In genomic region chr11:72720047-72720446, GRCh38 we compare ENCODE assay signal across 9 cellular contexts. TPM values are rescaled to one million over a fixed set of nuclear protein-coding genes. Genes with fewer than 3 reads are reported as not detected.
DNase-seq lines count a peak whose midpoint lies in the region; ATAC-seq and TF ChIP-seq lines count a peak whose summit lies in the region.
"Had no signal": no experiment of that assay in that cellular context is flagged by ENCODE, and none has a peak within 500 bp of the region (broad histone marks: within the 10 kb centered on the region; RNA-seq: fewer than 3 reads in every experiment).

No MANE protein-coding gene starts in this region.

- WGBS in esophagus squamous epithelium, 2 donors: 47 to 73% methylated on average over 2 to 3 of the region's 3 CpGs

- H3K27ac ChIP-seq in DND-41 (ENCODE audit: low read length): peak overlapping the region; percentile 95; the same call in 1 of the 2 replicates
- peak overlapping the region; percentile 97 for H3K27ac ChIP-seq in RWPE1
- H3K27ac ChIP-seq in esophagus squamous epithelium: peak overlapping the region; percentile 77 to 97 (median 92)
- H3K27ac ChIP-seq: SK-N-MC had no signal

- DNase-seq in DND-41 (no peak), RWPE1 (ENCODE audit: low spot score) (no peak), esophagus squamous epithelium (lab: John Stamatoyannopoulos, UW) (no peak), pons (ENCODE audit: low spot score) (peak; percentile 60), superior temporal gyrus (ENCODE audit: extremely low spot score) (no peak)
- DNase-seq in stimulated activated CD8-positive, alpha-beta memory T cell treated with anti-CD3 and anti-CD28 coated beads, Interleukin-4, amount 100 ng/mL, for 48 hours: no peak
- no peak for DNase-seq in activated CD4-positive, alpha-beta T cell treated with anti-CD3 and anti-CD28 coated beads for 4 hours

- POLR2A ChIA-PET in RWPE1 (lab: Yijun Ruan, JAX; ENCODE audit: low non-redundant PET): interaction anchor here (0.7 kb wide), 1 partner anchor 20 kb away, joined by 3 read pairs; no protein-coding TSS in a partner anchor

- peak overlapping the region; percentile 94; the same call in 1 of the 2 replicates for H3K4me2 ChIP-seq in DND-41 (ENCODE audit: insufficient read depth, low read length)

- H3K4me3 ChIP-seq in DND-41 (ENCODE audit: low read depth in 1 of 2, low read length in 2 of 2) (no peak overlapping the region), esophagus squamous epithelium (peak overlapping the region in 3 of 4 donors; percentile 65 to 81 (median 66))

- TF ChIP-seq POLR2A in esophagus squamous epithelium (IDR thresholded peaks at IDR 0.05): no peak

- H3K36me3 ChIP-seq in DND-41 (ENCODE audit: insufficient read depth, low read length) (peaks cover 66% of the 10 kb centered on the region), esophagus squamous epithelium (peaks cover 0 to 35% (median 0%) of the 10 kb centered on the region in 3 donors)

- no peak for TF ChIP-seq CTCF in DND-41 (IDR thresholded peaks at IDR 0.05; ENCODE audit: borderline replicate concordance, extremely low read depth, low read length, poor library complexity, severe bottlenecking)
- TF ChIP-seq CTCF in RWPE1 (conservative IDR thresholded peaks at IDR 0.05; ENCODE audit: low read depth): no peak
- TF ChIP-seq CTCF in esophagus squamous epithelium (IDR thresholded peaks at IDR 0.05): no peak

- H3K27me3 ChIP-seq in DND-41 (ENCODE audit: insufficient read depth, low read length, poor library complexity) (no peaks in the 10 kb centered on the region), esophagus squamous epithelium (no peaks in the 10 kb centered on the region)

- H3K4me1 ChIP-seq in DND-41 (ENCODE audit: insufficient read depth, low read length): peaks cover 33% of the 10 kb centered on the region
- H3K4me1 ChIP-seq in esophagus squamous epithelium: peaks cover 43 to 94% (median 53%) of the 10 kb centered on the region in 3 donors

- intact Hi-C loops in esophagus squamous epithelium (cut with DNase I): no loop called here

- peaks cover 92% of the 10 kb centered on the region for H3K79me2 ChIP-seq in DND-41 (ENCODE audit: insufficient read depth, low read length)

- ATAC-seq in DND-41 (ENCODE audit: insufficient read depth, low read depth) (no peak), GM18498 (IDR thresholded peaks at IDR 0.05; ENCODE audit: unreplicated experiment) (no peak)

- CTCF ChIA-PET in RWPE1 (lab: Yijun Ruan, JAX): no interaction called here

- H4K20me1 ChIP-seq in DND-41 (ENCODE audit: insufficient read depth, low read length): peaks cover 42% of the 10 kb centered on the region

- H3K9me3 ChIP-seq in DND-41 (ENCODE audit: insufficient read depth, low read length, severe bottlenecking): no peaks in the 10 kb centered on the region
- H3K9me3 ChIP-seq in esophagus squamous epithelium: no peaks in the 10 kb centered on the region

- peak overlapping the region; percentile 75; the same call in 1 of the 2 replicates for H3K9ac ChIP-seq in DND-41 (ENCODE audit: low read depth, low read length)

- H2AFZ ChIP-seq in DND-41 (ENCODE audit: low read depth, low read length): no peak overlapping the region

RNA-seq across cellular contexts. Expression of gene ARAP1, which starts 32.2 kb away (rescaled TPM):
- total RNA-seq in esophagus squamous epithelium: 100 to 1,000 TPM in 1 of 4 donors, 10 to 100 TPM in 3; 37.8 to 114 (median 70.6) TPM

RNA-seq across cellular contexts. Expression of gene PDE2A, which starts 45.8 kb away (rescaled TPM):
- total RNA-seq in esophagus squamous epithelium: 10 to 100 TPM in 3 of 4 donors, 1 to 10 TPM in 1; 5.6 to 38.3 (median 12.9) TPM

Comparison
In these comparisons a context has a peak if more than half of its experiments do, and no peak if none do; other contexts are left out.
1. H3K4me3 ChIP-seq: peak in esophagus squamous epithelium (3 of 4); none in DND-41 (0 of 2).
2. Peak in every context shown above with its lines, with median percentiles within 50 percentile points of each other: H3K27ac ChIP-seq.